Comparison of ENCODE assay signal across 8 cellular contexts in genomic region chr22:39343259-39344045, GRCh38. TPM values are rescaled to one million over a fixed set of nuclear protein-coding genes. Genes with fewer than 3 reads are reported as not detected.
DNase-seq lines count a peak whose midpoint lies in the region; ATAC-seq, FAIRE-seq and TF ChIP-seq lines count a peak whose summit lies in the region.

No MANE protein-coding gene starts in this region.

- H3K27me3 Mint-ChIP-seq in CD14-positive monocyte (ENCODE audit: low read depth in 3 of 3): peaks cover 0 to 6% (median 1%) of the 10 kb centered on the region in 3 donors
- peaks cover 27% of the 10 kb centered on the region for H3K27me3 Mint-ChIP-seq in activated T-helper 1 cell treated with anti-CD3 and anti-CD28 coated beads, Interleukin-12 subunit alpha, Interleukin-12 subunit beta, Interleukin-2, Interleukin-4 antibody, amounts not matched to agents 30 ng/mL and 10 ng/mL and 1 ng/mL, durations not matched to agents 14 hours and 24 hours and 36 hours (ENCODE audit: insufficient read depth)

- peaks cover 10% of the 10 kb centered on the region for H3K4me1 Mint-ChIP-seq in CD14-positive monocyte
- H3K4me1 Mint-ChIP-seq in activated T-helper 1 cell treated with anti-CD3 and anti-CD28 coated beads, Interleukin-12 subunit alpha, Interleukin-12 subunit beta, Interleukin-2, Interleukin-4 antibody, amounts not matched to agents 30 ng/mL and 10 ng/mL and 1 ng/mL, durations not matched to agents 14 hours and 24 hours and 36 hours (ENCODE audit: low read depth): no peaks in the 10 kb centered on the region

- intact Hi-C loops in CD14-positive monocyte (cut with micrococcal nuclease): no loop called here
- intact Hi-C loops in activated T-helper 1 cell treated with anti-CD3 and anti-CD28 coated beads, Interleukin-12 subunit alpha, Interleukin-12 subunit beta, Interleukin-2, Interleukin-4 antibody, amounts not matched to agents 30 ng/mL and 10 ng/mL and 1 ng/mL, durations not matched to agents 14 hours and 24 hours and 36 hours (cut with micrococcal nuclease): loop anchor here (1.0 to 10.0 kb wide), 2 partner anchors 186 to 691 kb away; no protein-coding TSS in a partner anchor

- H3K36me3 Mint-ChIP-seq in CD14-positive monocyte: no peaks in the 10 kb centered on the region
- H3K36me3 Mint-ChIP-seq in activated T-helper 1 cell treated with anti-CD3 and anti-CD28 coated beads, Interleukin-12 subunit alpha, Interleukin-12 subunit beta, Interleukin-2, Interleukin-4 antibody, amounts not matched to agents 30 ng/mL and 10 ng/mL and 1 ng/mL, durations not matched to agents 14 hours and 24 hours and 36 hours (ENCODE audit: low read depth): no peaks in the 10 kb centered on the region

- DNase-seq in CD14-positive monocyte (ENCODE audit: low spot score) (no peak), HEK293T (ENCODE audit: extremely low spot score) (peak; percentile 81), OCI-M2 (lab: John Stamatoyannopoulos, UW; ENCODE audit: unreplicated experiment) (peak; percentile 9), fibroblast of pulmonary artery (ENCODE audit: low read depth) (peak; percentile 70), nucleus accumbens (lab: John Stamatoyannopoulos, UW) (peak in 41 of 56 donors; percentile 9 to 78 (median 40)), urothelium cell line (ENCODE audit: low spot score) (peak; percentile 71)
- peak; percentile 42 for DNase-seq in activated T-helper 1 cell treated with anti-CD3 and anti-CD28 coated beads, Interleukin-12 subunit alpha, Interleukin-12 subunit beta, Interleukin-2, Interleukin-4 antibody, amounts not matched to agents 30 ng/mL and 10 ng/mL and 1 ng/mL, durations not matched to agents 14 hours and 24 hours and 36 hours (ENCODE audit: low spot score)

- peak; percentile 80 for FAIRE-seq in urothelium cell line (lab: Jason Lieb, UNC)

- no peak for ATAC-seq in GM21723 (IDR thresholded peaks at IDR 0.05; ENCODE audit: unreplicated experiment)

- CTCF ChIA-PET in HEK293T (lab: Yijun Ruan, JAX): interaction anchor here (0.6 to 2.8 kb wide), 10 partner anchors 9 to 74 kb away, joined by 3 to 13 read pairs (median 4); partner anchors contain the start of gene RPL3

- TF ChIP-seq CTCF in CD14-positive monocyte (IDR thresholded peaks at IDR 0.05) (peak; percentile 83), fibroblast of pulmonary artery (IDR thresholded peaks at IDR 0.05; ENCODE audit: low read length, missing control alignments) (peak; percentile 97)

- peak overlapping the region in 1 of 2 donors; percentile 49 for H3K4me3 Mint-ChIP-seq in CD14-positive monocyte
- no peak overlapping the region for H3K4me3 Mint-ChIP-seq in activated T-helper 1 cell treated with anti-CD3 and anti-CD28 coated beads, Interleukin-12 subunit alpha, Interleukin-12 subunit beta, Interleukin-2, Interleukin-4 antibody, amounts not matched to agents 30 ng/mL and 10 ng/mL and 1 ng/mL, durations not matched to agents 14 hours and 24 hours and 36 hours

- H3K27ac Mint-ChIP-seq in CD14-positive monocyte: no peak overlapping the region
- no peak overlapping the region for H3K27ac Mint-ChIP-seq in activated T-helper 1 cell treated with anti-CD3 and anti-CD28 coated beads, Interleukin-12 subunit alpha, Interleukin-12 subunit beta, Interleukin-2, Interleukin-4 antibody, amounts not matched to agents 30 ng/mL and 10 ng/mL and 1 ng/mL, durations not matched to agents 14 hours and 24 hours and 36 hours

- no peaks in the 10 kb centered on the region for H3K9me3 Mint-ChIP-seq in CD14-positive monocyte
- no peaks in the 10 kb centered on the region for H3K9me3 Mint-ChIP-seq in activated T-helper 1 cell treated with anti-CD3 and anti-CD28 coated beads, Interleukin-12 subunit alpha, Interleukin-12 subunit beta, Interleukin-2, Interleukin-4 antibody, amounts not matched to agents 30 ng/mL and 10 ng/mL and 1 ng/mL, durations not matched to agents 14 hours and 24 hours and 36 hours

- no peak overlapping the region for H3K4me3 ChIP-seq in fibroblast of pulmonary artery (replicated peaks; ENCODE audit: low read depth, low read length)

- POLR2A ChIA-PET in HEK293T (lab: Yijun Ruan, JAX): interaction anchor here (0.6 to 3.6 kb wide), 9 partner anchors 10 to 687 kb away, joined by 3 to 59 read pairs (median 4); partner anchors contain the start of genes ATF4, RPL3 and TAB1

TF ChIP-seq in HEK293T, 16 proteins besides CTCF, POLR2A, EP300 and RAD21:
- TF ChIP-seq FOXK2 (IDR thresholded peaks at IDR 0.05) (no peak), LEF1 (IDR thresholded peaks at IDR 0.05; ENCODE audit: borderline replicate concordance) (no peak), CTBP1 (IDR thresholded peaks at IDR 0.05; ENCODE audit: borderline replicate concordance) (no peak), SUZ12 (IDR thresholded peaks at IDR 0.05) (no peak), FOXM1 (IDR thresholded peaks at IDR 0.05; ENCODE audit: borderline replicate concordance) (no peak), ARNT (IDR thresholded peaks at IDR 0.05) (no peak), L3MBTL2 (conservative IDR thresholded peaks at IDR 0.05) (no peak), PKNOX1 (IDR thresholded peaks at IDR 0.05) (no peak), BHLHE40 (IDR thresholded peaks at IDR 0.05; ENCODE audit: borderline replicate concordance) (no peak), TARDBP (IDR thresholded peaks at IDR 0.05) (no peak), SP1 (IDR thresholded peaks at IDR 0.05) (no peak), ELF4 (IDR thresholded peaks at IDR 0.05) (no peak), NFRKB (IDR thresholded peaks at IDR 0.05) (no peak)

RNA-seq across cellular contexts. Expression of gene SYNGR1, which starts 6.3 kb away (rescaled TPM):
- 10 to 100 TPM; 18.0 to 39.6 TPM for polyA plus RNA-seq in CD14-positive monocyte
- not detected in 2 replicates for total RNA-seq in activated T-helper 1 cell treated with anti-CD3 and anti-CD28 coated beads, Interleukin-12 subunit alpha, Interleukin-12 subunit beta, Interleukin-2, Interleukin-4 antibody, amounts not matched to agents 30 ng/mL and 10 ng/mL and 1 ng/mL, durations not matched to agents 14 hours and 24 hours and 36 hours

RNA-seq across cellular contexts. Expression of gene RPL3, which starts 24.0 kb away (rescaled TPM):
- polyA plus RNA-seq in CD14-positive monocyte: 100 to 1,000 TPM; 604 to 698 TPM
- 1,905 and 1,941 TPM in 2 replicates for total RNA-seq in activated T-helper 1 cell treated with anti-CD3 and anti-CD28 coated beads, Interleukin-12 subunit alpha, Interleukin-12 subunit beta, Interleukin-2, Interleukin-4 antibody, amounts not matched to agents 30 ng/mL and 10 ng/mL and 1 ng/mL, durations not matched to agents 14 hours and 24 hours and 36 hours

RNA-seq across cellular contexts. Expression of gene TAB1, which starts 56.1 kb away (rescaled TPM):
- polyA plus RNA-seq in CD14-positive monocyte: 1 to 10 TPM; 3.2 to 3.9 TPM
- total RNA-seq in activated T-helper 1 cell treated with anti-CD3 and anti-CD28 coated beads, Interleukin-12 subunit alpha, Interleukin-12 subunit beta, Interleukin-2, Interleukin-4 antibody, amounts not matched to agents 30 ng/mL and 10 ng/mL and 1 ng/mL, durations not matched to agents 14 hours and 24 hours and 36 hours: 23.5 and 27.7 TPM in 2 replicates
